In genomic region chr7:84337386-84337785, GRCh38 we compare ENCODE assay signal across 20 cellular contexts.
DNase-seq lines count a peak whose midpoint lies in the region; ATAC-seq and TF ChIP-seq lines count a peak whose summit lies in the region.
"Had no signal": no experiment of that assay in that cellular context is flagged by ENCODE, and none has a peak within 500 bp of the region (broad histone marks: within the 10 kb centered on the region; RNA-seq: fewer than 3 reads in every experiment).

No MANE protein-coding gene starts in this region.

- TF ChIP-seq EP300 in Ishikawa (IDR thresholded peaks at IDR 0.05; ENCODE audit: borderline replicate concordance) = no peak; the same call in 1 of the 2 replicates

- DNase-seq in RWPE1 (ENCODE audit: low spot score) = peak; percentile 8
- DNase-seq in fibroblast of gingiva (ENCODE audit: low read depth) = peak; percentile 28
- DNase-seq in stromal cell of bone marrow (ENCODE audit: low read depth) = peak; percentile 15
- DNase-seq in activated naive CD8-positive, alpha-beta T cell treated with anti-CD3 and anti-CD28 coated beads for 36 hours = no peak
- DNase-seq: activated gamma-delta T cell treated with Interleukin-2 at 50 U/mL for 16 hours; CD8-positive, alpha-beta T cell; colonic mucosa; GF-D8; immature natural killer cell; mesenchymal stem cell; NCI-H1092; right lobe of liver; stimulated activated CD4-positive, alpha-beta T cell treated with anti-CD3 and anti-CD28 coated beads, Interleukin-4, amount 100 ng/mL, for 1 hour; SW 1271; transverse colon had no signal

- CTCF ChIA-PET in RWPE1 (lab: Yijun Ruan, JAX) = no interaction called here

- TF ChIP-seq RAD21 in Ishikawa (IDR thresholded peaks at IDR 0.05; ENCODE audit: low read depth) = no peak

- no peak for TF ChIP-seq CTCF in RWPE1 (conservative IDR thresholded peaks at IDR 0.05; ENCODE audit: low read depth)

- H3K4me1 Mint-ChIP-seq in activated naive CD8-positive, alpha-beta T cell treated with anti-CD3 and anti-CD28 coated beads for 36 hours = no peaks in the 10 kb centered on the region
- H3K4me1 Mint-ChIP-seq: immature natural killer cell had no signal

- H3K4me3 Mint-ChIP-seq in activated naive CD8-positive, alpha-beta T cell treated with anti-CD3 and anti-CD28 coated beads for 36 hours = no peak overlapping the region
- H3K4me3 Mint-ChIP-seq: CD8-positive, alpha-beta T cell; immature natural killer cell; neural crest cell had no signal

- peaks cover 4% of the 10 kb centered on the region for H3K27me3 Mint-ChIP-seq in activated naive CD8-positive, alpha-beta T cell treated with anti-CD3 and anti-CD28 coated beads for 36 hours

- POLR2A ChIA-PET in RWPE1 (lab: Yijun Ruan, JAX; ENCODE audit: low non-redundant PET) = no interaction called here

- no peaks in the 10 kb centered on the region for H3K9me3 Mint-ChIP-seq in activated naive CD8-positive, alpha-beta T cell treated with anti-CD3 and anti-CD28 coated beads for 36 hours
- H3K9me3 Mint-ChIP-seq: CD8-positive, alpha-beta T cell; neural crest cell had no signal

- no peak overlapping the region for H3K27ac Mint-ChIP-seq in activated naive CD8-positive, alpha-beta T cell treated with anti-CD3 and anti-CD28 coated beads for 36 hours
- H3K27ac Mint-ChIP-seq: CD8-positive, alpha-beta T cell; immature natural killer cell had no signal

- H3K27ac ChIP-seq in RWPE1 = no peak overlapping the region
- H3K27ac ChIP-seq: colonic mucosa, esophagus muscularis mucosa, right lobe of liver, transverse colon had no signal

- ATAC-seq in HG03342 (IDR thresholded peaks at IDR 0.05; ENCODE audit: unreplicated experiment) (no peak), HG03571 (IDR thresholded peaks at IDR 0.05; ENCODE audit: unreplicated experiment) (no peak)
- ATAC-seq: CD8-positive, alpha-beta T cell; right lobe of liver had no signal

- H3K36me3 Mint-ChIP-seq in activated naive CD8-positive, alpha-beta T cell treated with anti-CD3 and anti-CD28 coated beads for 36 hours = no peaks in the 10 kb centered on the region
- H3K36me3 Mint-ChIP-seq: CD8-positive, alpha-beta T cell; immature natural killer cell had no signal

TF ChIP-seq in Ishikawa, 13 proteins besides CTCF, POLR2A, EP300 and RAD21:
- TF ChIP-seq TEAD4 (IDR thresholded peaks at IDR 0.05) (peak; percentile 33; the same call in 1 of the 2 replicates), NFIC (IDR thresholded peaks at IDR 0.05) (peak; percentile 64; the same call in 1 of the 2 replicates), TCF12 (IDR thresholded peaks at IDR 0.05; ENCODE audit: low read depth) (no peak)
